Comparison of ENCODE assay signal across 12 cellular contexts in genomic region chr2:217941339-217941738, GRCh38.
A peak's percentile ranks its signal among the peaks of the same experiment; 100 is the strongest.
DNase-seq lines count a peak whose midpoint lies in the region; ATAC-seq and TF ChIP-seq lines count a peak whose summit lies in the region.
"Had no signal": no experiment of that assay in that cellular context is flagged by ENCODE, and none has a peak within 500 bp of the region (broad histone marks: within the 10 kb centered on the region; RNA-seq: fewer than 3 reads in every experiment).

No MANE protein-coding gene starts in this region.

- H3K27ac Mint-ChIP-seq in activated naive CD4-positive, alpha-beta T cell treated with anti-CD3 and anti-CD28 coated beads for 36 hours: no peak overlapping the region
- no peak overlapping the region for H3K27ac Mint-ChIP-seq in T-cell
- H3K27ac Mint-ChIP-seq: activated T-helper 1 cell treated with anti-CD3 and anti-CD28 coated beads, Interleukin-12 subunit alpha, Interleukin-12 subunit beta, Interleukin-2, Interleukin-4 antibody, amounts not matched to agents 30 ng/mL and 10 ng/mL and 1 ng/mL, durations not matched to agents 14 hours and 24 hours and 36 hours had no signal

- no peak overlapping the region for H3K4me3 Mint-ChIP-seq in activated naive CD4-positive, alpha-beta T cell treated with anti-CD3 and anti-CD28 coated beads for 36 hours
- H3K4me3 Mint-ChIP-seq in T-cell: no peak overlapping the region
- H3K4me3 Mint-ChIP-seq: activated T-helper 1 cell treated with anti-CD3 and anti-CD28 coated beads, Interleukin-12 subunit alpha, Interleukin-12 subunit beta, Interleukin-2, Interleukin-4 antibody, amounts not matched to agents 30 ng/mL and 10 ng/mL and 1 ng/mL, durations not matched to agents 14 hours and 24 hours and 36 hours had no signal

- POLR2A ChIA-PET in IMR-90 (lab: Charles Lee; ENCODE audit: unreplicated experiment): no interaction called here
- POLR2A ChIA-PET in T-cell (lab: Charles Lee): no interaction called here

- H3K23ac ChIP-seq in IMR-90 (ENCODE audit: low read depth, low read length) (no peak overlapping the region), mesenchymal stem cell (ENCODE audit: low read length in 2 of 2) (no peak overlapping the region)

- H3K4me3 ChIP-seq in IMR-90 (ENCODE audit: insufficient read depth, low read depth, low read length): no peak overlapping the region
- H3K4me3 ChIP-seq in epithelial cell of proximal tubule (ENCODE audit: low read depth, low read length): peak overlapping the region; percentile 99
- H3K4me3 ChIP-seq in mesenchymal stem cell (ENCODE audit: insufficient read depth in 1 of 2, low read depth in 1 of 2, low read length in 2 of 2): no peak overlapping the region
- peak overlapping the region; percentile 90 to 99 (median 99) for H3K4me3 ChIP-seq in subcutaneous abdominal adipose tissue (ENCODE audit: low read depth in 1 of 5, low read length in 5 of 5)
- H3K4me3 ChIP-seq: cardiac muscle cell had no signal

- no peak for TF ChIP-seq POLR2A in IMR-90 (IDR thresholded peaks at IDR 0.05; ENCODE audit: low read depth, low read length)

- no peak overlapping the region; the same call in 1 of the 2 replicates for H3K4ac ChIP-seq in IMR-90 (ENCODE audit: low read depth, low read length)
- H3K4ac ChIP-seq in mesenchymal stem cell (ENCODE audit: low read depth in 1 of 2, low read length in 2 of 2): no peak overlapping the region

- H3K36me3 ChIP-seq in IMR-90 (ENCODE audit: control insufficient read depth, insufficient read depth, low read length) (peaks cover 4% of the 10 kb centered on the region; the same call in 1 of the 2 replicates), mesenchymal stem cell (ENCODE audit: control insufficient read depth in 1 of 2, insufficient read depth in 2 of 2, low read depth in 1 of 2, low read length in 2 of 2) (peaks cover 11 to 15% of the 10 kb centered on the region in 2 experiments), subcutaneous abdominal adipose tissue (ENCODE audit: control insufficient read depth in 5 of 5, insufficient read depth in 5 of 5, low read length in 5 of 5) (peaks cover 0 to 21% (median 3%) of the 10 kb centered on the region in 5 donors)
- H3K36me3 ChIP-seq: cardiac muscle cell had no signal

- H2AFZ ChIP-seq in IMR-90 (replicated peaks; ENCODE audit: low read length, poor library complexity) (no peak overlapping the region), mesenchymal stem cell (ENCODE audit: low read depth, low read length) (no peak overlapping the region)

- H3K9me3 ChIP-seq in IMR-90 (ENCODE audit: control insufficient read depth, insufficient read depth, low read length): no peaks in the 10 kb centered on the region
- no peaks in the 10 kb centered on the region for H3K9me3 ChIP-seq in mesenchymal stem cell (ENCODE audit: control insufficient read depth, low read length)
- H3K9me3 ChIP-seq in subcutaneous abdominal adipose tissue (ENCODE audit: control insufficient read depth in 5 of 5, low read length in 5 of 5): no peaks in the 10 kb centered on the region

- H2BK5ac ChIP-seq in IMR-90 (ENCODE audit: low read depth, low read length, poor library complexity, severe bottlenecking): no peak overlapping the region
- no peak overlapping the region for H2BK5ac ChIP-seq in mesenchymal stem cell (ENCODE audit: low read depth, low read length, poor library complexity, severe bottlenecking)

- peaks cover 9 to 80% of the 10 kb centered on the region in 2 experiments; a peak in 3 of 4 replicates for H3K79me1 ChIP-seq in IMR-90 (ENCODE audit: low read depth in 1 of 2, low read length in 2 of 2)
- peaks cover 18% of the 10 kb centered on the region for H3K79me1 ChIP-seq in mesenchymal stem cell (replicated peaks; ENCODE audit: low read length, poor library complexity, severe bottlenecking)

- WGBS in IMR-90 (ENCODE audit: extremely low coverage in 2 of 2, insufficient read length in 1 of 2), 2 experiments: 91% methylated on average over 6 of the region's 11 CpGs; no CpG with 5 or more reads in 1 of the 2 experiments
- 90% methylated on average over 11 of the region's 11 CpGs for WGBS in mesenchymal stem cell

- ATAC-seq in IMR-90 (ENCODE audit: low read depth): no peak
- ATAC-seq in T-cell (replicated peaks in 1 of 4): no peak
- ATAC-seq in GM18519 (IDR thresholded peaks at IDR 0.05; ENCODE audit: low FRiP score, unreplicated experiment): no peak

- H2BK120ac ChIP-seq in IMR-90 (ENCODE audit: low read depth, low read length) (no peak overlapping the region), mesenchymal stem cell (ENCODE audit: low read depth, low read length) (no peak overlapping the region)

- no peaks in the 10 kb centered on the region for H3K27me3 ChIP-seq in IMR-90 (ENCODE audit: control insufficient read depth, insufficient read depth, low read length)
- no peaks in the 10 kb centered on the region for H3K27me3 ChIP-seq in mesenchymal stem cell (ENCODE audit: control insufficient read depth in 1 of 2, insufficient read depth in 1 of 2, low read length in 2 of 2)
- no peaks in the 10 kb centered on the region for H3K27me3 ChIP-seq in subcutaneous abdominal adipose tissue (ENCODE audit: control insufficient read depth in 5 of 5, insufficient read depth in 4 of 5, low read length in 5 of 5)
- H3K27me3 ChIP-seq: cardiac muscle cell had no signal

- H3K4me1 ChIP-seq in IMR-90 (ENCODE audit: control insufficient read depth, insufficient read depth, low read length) (peaks cover 43% of the 10 kb centered on the region), mesenchymal stem cell (ENCODE audit: control insufficient read depth, insufficient read depth, low read depth, low read length) (peaks cover 60% of the 10 kb centered on the region), subcutaneous abdominal adipose tissue (ENCODE audit: control insufficient read depth in 5 of 5, insufficient read depth in 5 of 5, low read length in 5 of 5) (peaks cover 25 to 98% (median 96%) of the 10 kb centered on the region in 5 donors)

- H3K56ac ChIP-seq in IMR-90 (ENCODE audit: extremely low read depth, insufficient read depth, low read length): no peak overlapping the region

- H4K20me1 ChIP-seq in IMR-90 (ENCODE audit: insufficient read depth, low read length): peaks cover 44% of the 10 kb centered on the region

- H3K18ac ChIP-seq in IMR-90 (ENCODE audit: low read depth, low read length) (no peak overlapping the region), mesenchymal stem cell (ENCODE audit: low read depth in 1 of 2, low read length in 2 of 2) (no peak overlapping the region)

- peaks cover 20% of the 10 kb centered on the region for H3K27me3 Mint-ChIP-seq in activated naive CD4-positive, alpha-beta T cell treated with anti-CD3 and anti-CD28 coated beads for 36 hours (ENCODE audit: low read depth)
- peaks cover 28 to 39% of the 10 kb centered on the region in 2 donors for H3K27me3 Mint-ChIP-seq in T-cell

- H2BK15ac ChIP-seq in IMR-90 (ENCODE audit: low read depth, low read length) (no peak overlapping the region), mesenchymal stem cell (ENCODE audit: low read depth, poor library complexity, severe bottlenecking) (no peak overlapping the region)

- BruUV-seq in IMR-90 (replicated peaks; lab: Mats Ljungman, UMichigan): no TSS peak

- H3K14ac ChIP-seq in IMR-90 (replicated peaks; ENCODE audit: low read depth, low read length) (0 out of 2 replicates have a peak overlapping the region, but pooled peaks have one; percentile 63), mesenchymal stem cell (ENCODE audit: low read length in 2 of 2) (no peak overlapping the region)

- peaks cover 2% of the 10 kb centered on the region for H3K4me1 Mint-ChIP-seq in activated naive CD4-positive, alpha-beta T cell treated with anti-CD3 and anti-CD28 coated beads for 36 hours (ENCODE audit: low read depth)
- peaks cover 0 to 2% (median 0%) of the 10 kb centered on the region in 3 donors for H3K4me1 Mint-ChIP-seq in T-cell

- H3K9me1 ChIP-seq in IMR-90 (ENCODE audit: insufficient read depth, low read length): peaks cover 43% of the 10 kb centered on the region

- no peak for TF ChIP-seq RAD21 in IMR-90 (IDR thresholded peaks at IDR 0.05; ENCODE audit: low read length)

- CTCF ChIA-PET in IMR-90 (lab: Yijun Ruan, JAX) (interaction anchor here (0.5 kb wide), 1 partner anchor 30 kb away, joined by 6 read pairs; no protein-coding TSS in a partner anchor), T-cell (lab: Charles Lee) (no interaction called here)
- CTCF ChIA-PET in activated naive CD4-positive, alpha-beta T cell treated with anti-CD3 and anti-CD28 coated beads for 36 hours (lab: Charles Lee): no interaction called here

- DNase-seq in IMR-90: no peak
- DNase-seq in epithelial cell of proximal tubule (ENCODE audit: low read depth): no peak
- no peak for DNase-seq in mesenchymal stem cell
- no peak for DNase-seq in activated naive CD4-positive, alpha-beta T cell treated with anti-CD3 and anti-CD28 coated beads for 36 hours
- DNase-seq in RKO (ENCODE audit: low spot score): no peak
- no peak for DNase-seq in T-cell
- DNase-seq: activated CD4-positive, CD25-positive, alpha-beta regulatory T cell treated with anti-CD3 and anti-CD28 coated beads, Interleukin-2, amount 50 U/mL, for 72 hours; NCI-H82 had no signal

- H4K5ac ChIP-seq in IMR-90 (ENCODE audit: low read depth, low read length): no peak overlapping the region

- in situ Hi-C loops in IMR-90 (cut with MboI; ENCODE audit: low sequenced_read_pairs): no loop called here

- H2BK12ac ChIP-seq in mesenchymal stem cell (ENCODE audit: low read length in 2 of 2): peak overlapping the region in 1 of 2 experiments; percentile 11

- no peak overlapping the region for H3K27ac ChIP-seq in IMR-90 (ENCODE audit: insufficient read depth, low read length)
- no peak overlapping the region for H3K27ac ChIP-seq in mesenchymal stem cell (ENCODE audit: low read length, poor library complexity, severe bottlenecking)
- peak overlapping the region; percentile 99 for H3K27ac ChIP-seq in subcutaneous abdominal adipose tissue (ENCODE audit: low read depth, low read length)
- H3K27ac ChIP-seq: cardiac muscle cell had no signal

- no peaks in the 10 kb centered on the region for H3K9me3 Mint-ChIP-seq in activated naive CD4-positive, alpha-beta T cell treated with anti-CD3 and anti-CD28 coated beads for 36 hours
- H3K9me3 Mint-ChIP-seq in T-cell: no peaks in the 10 kb centered on the region
- H3K9me3 Mint-ChIP-seq: activated T-helper 1 cell treated with anti-CD3 and anti-CD28 coated beads, Interleukin-12 subunit alpha, Interleukin-12 subunit beta, Interleukin-2, Interleukin-4 antibody, amounts not matched to agents 30 ng/mL and 10 ng/mL and 1 ng/mL, durations not matched to agents 14 hours and 24 hours and 36 hours had no signal

- dilution Hi-C loops in IMR-90 (cut with HindIII; ENCODE audit: low sequenced_read_pairs, unreplicated experiment): no loop called here

- H2BK20ac ChIP-seq in IMR-90 (ENCODE audit: low read depth, low read length): no peak overlapping the region

- H4K8ac ChIP-seq in IMR-90 (ENCODE audit: low read depth in 2 of 2, low read length in 2 of 2) (0 out of 4 replicates have a peak overlapping the region, but pooled peaks of 1 of the 2 experiments have one; percentile 35), mesenchymal stem cell (ENCODE audit: low read length) (no peak overlapping the region)

- H3K4me2 ChIP-seq in IMR-90 (ENCODE audit: low read depth, low read length) (peak overlapping the region; percentile 55; the same call in 1 of the 2 replicates), mesenchymal stem cell (ENCODE audit: low read length, poor library complexity, severe bottlenecking) (no peak overlapping the region)

- intact Hi-C loops in IMR-90 (cut with micrococcal nuclease): no loop called here
- intact Hi-C loops in activated naive CD4-positive, alpha-beta T cell treated with anti-CD3 and anti-CD28 coated beads for 36 hours (cut with micrococcal nuclease): no loop called here

- no peaks in the 10 kb centered on the region for H3K36me3 Mint-ChIP-seq in activated naive CD4-positive, alpha-beta T cell treated with anti-CD3 and anti-CD28 coated beads for 36 hours (ENCODE audit: low read depth)
- H3K36me3 Mint-ChIP-seq in T-cell: no peaks in the 10 kb centered on the region

- H4K91ac ChIP-seq in IMR-90 (ENCODE audit: insufficient read depth, low read depth, low read length): peak overlapping the region; percentile 51; the same call in 1 of the 2 replicates
- no peak overlapping the region for H4K91ac ChIP-seq in mesenchymal stem cell (ENCODE audit: low read length)

- H2AK5ac ChIP-seq in IMR-90 (ENCODE audit: low read depth, low read length) (0 out of 2 replicates have a peak overlapping the region, but pooled peaks have one; percentile 58), mesenchymal stem cell (ENCODE audit: low read length, severe bottlenecking) (peak overlapping the region; percentile 60)

- no peak overlapping the region for H3K9ac ChIP-seq in IMR-90 (ENCODE audit: low read depth, low read length)
- no peak overlapping the region for H3K9ac ChIP-seq in mesenchymal stem cell (ENCODE audit: low read length)
- H3K9ac ChIP-seq in subcutaneous abdominal adipose tissue (ENCODE audit: low read length in 5 of 5): peak overlapping the region; percentile 63 to 88 (median 79)

- TF ChIP-seq CTCF in IMR-90 (conservative IDR thresholded peaks at IDR 0.05; ENCODE audit: low read depth, low read length) (no peak), epithelial cell of proximal tubule (conservative IDR thresholded peaks at IDR 0.05; ENCODE audit: low read depth, low read length) (no peak)

- no peak overlapping the region for H2AK9ac ChIP-seq in IMR-90 (replicated peaks; ENCODE audit: low read depth, low read length, poor library complexity)

Comparison
In these comparisons a context has a peak if more than half of its experiments do, and no peak if none do; other contexts are left out.
1. H3K4me3 ChIP-seq: peak in epithelial cell of proximal tubule (single experiment) and subcutaneous abdominal adipose tissue (5 of 5); none in IMR-90 (single experiment) and mesenchymal stem cell (0 of 2).
2. H3K9ac ChIP-seq: peak in subcutaneous abdominal adipose tissue (5 of 5); none in IMR-90 (single experiment) and mesenchymal stem cell (single experiment).